5 cellular contexts compared by ENCODE assay signal in genomic region chr12:9418669-9419041, GRCh38.
DNase-seq lines count a peak whose midpoint lies in the region; ATAC-seq and TF ChIP-seq lines count a peak whose summit lies in the region.
"Not testable (repeated sequence)": the region's sequence is repeated elsewhere in the genome, so short reads cannot be mapped to it uniquely, and the experiment has no call there.

No MANE protein-coding gene starts in this region.

- DNase-seq in activated T-cell treated with anti-CD3 and anti-CD28 coated beads, Interleukin-2, amount 50 U/mL, for 24 hours = peak; percentile 12
- not testable (repeated sequence) for DNase-seq in left lobe of liver (ENCODE audit: low spot score)
- DNase-seq in right lobe of liver = peak in 2 of 3 donors; percentile 60 to 61

- H3K27me3 ChIP-seq in right lobe of liver = not testable (repeated sequence)

- H3K27ac ChIP-seq in 22Rv1 = peak overlapping the region; percentile 52; the same call in 1 of the 2 replicates
- H3K27ac ChIP-seq in right lobe of liver = not testable (repeated sequence)

- not testable (repeated sequence) for TF ChIP-seq EP300 in Ishikawa (IDR thresholded peaks at IDR 0.05; ENCODE audit: borderline replicate concordance)

- H3K9me3 Mint-ChIP-seq in activated T-cell treated with anti-CD3 and anti-CD28 coated beads, Interleukin-2, amount 50 U/mL, for 24 hours = not testable (repeated sequence)

- H3K4me1 Mint-ChIP-seq in activated T-cell treated with anti-CD3 and anti-CD28 coated beads, Interleukin-2, amount 50 U/mL, for 24 hours (ENCODE audit: low read depth) = not testable (repeated sequence)

- not testable (repeated sequence) for H3K4me3 Mint-ChIP-seq in activated T-cell treated with anti-CD3 and anti-CD28 coated beads, Interleukin-2, amount 50 U/mL, for 24 hours

- not testable (repeated sequence) for H3K27me3 Mint-ChIP-seq in activated T-cell treated with anti-CD3 and anti-CD28 coated beads, Interleukin-2, amount 50 U/mL, for 24 hours

- no CpG with 5 or more reads among the region's 14 CpGs for WGBS in right lobe of liver (ENCODE audit: insufficient coverage, low coverage, low lambda C conversion rate, missing lambda C conversion rate)

- H3K27ac Mint-ChIP-seq in activated T-cell treated with anti-CD3 and anti-CD28 coated beads, Interleukin-2, amount 50 U/mL, for 24 hours = not testable (repeated sequence)

- H3K36me3 ChIP-seq in right lobe of liver = not testable (repeated sequence)

- H3K36me3 Mint-ChIP-seq in activated T-cell treated with anti-CD3 and anti-CD28 coated beads, Interleukin-2, amount 50 U/mL, for 24 hours (ENCODE audit: low read depth) = peaks cover 31% of the 10 kb centered on the region

- intact Hi-C loops in right lobe of liver (cut with DNase I) = not testable (repeated sequence)

- peak; percentile 79 for ATAC-seq in left lobe of liver
- ATAC-seq in right lobe of liver = peak; percentile 56 to 77 (median 68)

- not testable (repeated sequence) for H3K9me3 ChIP-seq in right lobe of liver

- H3K4me3 ChIP-seq in right lobe of liver = not testable (repeated sequence)

- TF ChIP-seq POLR2A in right lobe of liver (IDR thresholded peaks at IDR 0.05) = not testable (repeated sequence)

- not testable (repeated sequence) for TF ChIP-seq RAD21 in Ishikawa (IDR thresholded peaks at IDR 0.05; ENCODE audit: low read depth)

- H3K4me1 ChIP-seq in right lobe of liver = not testable (repeated sequence)

- TF ChIP-seq CTCF in 22Rv1 (IDR thresholded peaks at IDR 0.05); right lobe of liver (IDR thresholded peaks at IDR 0.05): not testable (repeated sequence)

TF ChIP-seq in Ishikawa, 13 proteins besides CTCF, POLR2A, EP300 and RAD21:
- TF ChIP-seq, protein P1, sequence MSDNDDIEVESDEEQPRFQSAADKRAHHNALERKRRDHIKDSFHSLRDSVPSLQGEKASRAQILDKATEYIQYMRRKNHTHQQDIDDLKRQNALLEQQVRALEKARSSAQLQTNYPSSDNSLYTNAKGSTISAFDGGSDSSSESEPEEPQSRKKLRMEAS (IDR thresholded peaks at IDR 0.05) = 0 out of 2 replicates have a peak, but pooled peaks have one; percentile 17
